Comparison of ENCODE assay signal across 9 cellular contexts in the genomic region with DNA sequence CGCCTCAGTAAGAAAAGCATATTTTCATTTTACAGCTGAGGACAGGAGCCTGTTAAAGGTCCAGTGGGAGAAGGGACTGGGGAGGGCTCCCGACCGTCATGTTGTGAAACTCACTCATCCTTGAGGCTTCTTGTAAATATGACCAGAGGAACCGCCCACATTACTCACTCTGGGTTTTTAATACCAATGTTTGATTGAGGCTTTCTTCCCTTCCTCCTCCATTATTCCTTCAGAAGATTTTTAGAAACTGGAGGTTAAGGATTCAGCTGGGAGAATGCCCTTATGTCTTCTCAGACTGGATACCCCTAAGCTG.
DNase-seq lines count a peak whose midpoint lies in the region; ATAC-seq and TF ChIP-seq lines count a peak whose summit lies in the region.
"Had no signal": no experiment of that assay in that cellular context is flagged by ENCODE, and none has a peak within 500 bp of the region (broad histone marks: within the 10 kb centered on the region; RNA-seq: fewer than 3 reads in every experiment).

No MANE protein-coding gene starts in this region.

- H3K4me1 ChIP-seq in GM23248 (ENCODE audit: insufficient read depth) = peaks cover 32% of the 10 kb centered on the region
- peaks cover 6 to 11% of the 10 kb centered on the region in 2 donors for H3K4me1 ChIP-seq in left lung

- in situ Hi-C loops in GM23248 (cut with MboI) (no loop called here), G401 (cut with HindIII; ENCODE audit: low sequenced_read_pairs) (no loop called here)

- H3K4me2 ChIP-seq in GM23248 (ENCODE audit: unreplicated experiment) = peak overlapping the region; percentile 6

- H2AFZ ChIP-seq in GM23248 = no peak overlapping the region

- no peaks in the 10 kb centered on the region for H3K27me3 ChIP-seq in GM23248 (replicated peaks; ENCODE audit: insufficient read depth)
- H3K27me3 ChIP-seq in left lung = no peaks in the 10 kb centered on the region
- no peaks in the 10 kb centered on the region for H3K27me3 ChIP-seq in MG63
- H3K27me3 ChIP-seq: cardiac muscle cell had no signal

- H3K79me2 ChIP-seq in GM23248 (ENCODE audit: insufficient read depth) = peaks cover 49% of the 10 kb centered on the region

- H3K36me3 ChIP-seq in GM23248 (ENCODE audit: low read depth) (peaks cover 61% of the 10 kb centered on the region), left lung (peaks cover 0 to 23% of the 10 kb centered on the region in 2 donors), MG63 (peaks cover 66% of the 10 kb centered on the region)

- H3K9ac ChIP-seq in GM23248 = peak overlapping the region; percentile 18; the same call in 1 of the 2 replicates

- H3K9me3 ChIP-seq in GM23248 (ENCODE audit: low read depth) (no peaks in the 10 kb centered on the region), left lung (no peaks in the 10 kb centered on the region), MG63 (no peaks in the 10 kb centered on the region)

- no peak overlapping the region for H3K4me3 ChIP-seq in GM23248
- H3K4me3 ChIP-seq in NB4 (ENCODE audit: low read depth, low read length) = no peak overlapping the region
- H3K4me3 ChIP-seq in left lung = no peak overlapping the region
- H3K4me3 ChIP-seq in MG63 = no peak overlapping the region
- H3K4me3 ChIP-seq: cardiac muscle cell had no signal

- intact Hi-C loops in left lung (cut with DNase I) = no loop called here

- H3K27ac ChIP-seq in GM23248 (peak overlapping the region; percentile 58), left lung (no peak overlapping the region)
- H3K27ac ChIP-seq: cardiac muscle cell had no signal

- H3F3A ChIP-seq in GM23248 (ENCODE audit: insufficient read depth) = peaks cover 99% of the 10 kb centered on the region

- peaks cover under 1% of the 10 kb centered on the region; the same call in 1 of the 2 replicates for H4K20me1 ChIP-seq in GM23248 (ENCODE audit: insufficient read depth)

- ATAC-seq in GM18498 (IDR thresholded peaks at IDR 0.05; ENCODE audit: unreplicated experiment) = peak; percentile 31
- ATAC-seq in left lung = peak; percentile 52

- TF ChIP-seq CTCF in NB4 (IDR thresholded peaks at IDR 0.05; ENCODE audit: low read depth, low read length) = no peak
- TF ChIP-seq CTCF in left lung (IDR thresholded peaks at IDR 0.05) = no peak

- 41 to 45% methylated on average over 4 of the region's 4 CpGs for WGBS in GM23248 (ENCODE audit: low coverage in 1 of 2, low lambda C conversion rate in 2 of 2, missing lambda C conversion rate in 2 of 2), 2 experiments

- DNase-seq in GM23248 (peak; percentile 80), NB4 (ENCODE audit: low read depth) (peak; percentile 75), left lung (no peak), NCI-H2029 treated with DMSO at 0.1 percent for 48 hours (lab: John Stamatoyannopoulos, UW) (no peak), MG63 (no peak), G401 (ENCODE audit: low spot score) (no peak), NCI-H1417 (lab: John Stamatoyannopoulos, UW) (no peak)

- no peaks in the 10 kb centered on the region for H3K9me2 ChIP-seq in GM23248 (ENCODE audit: insufficient read depth)

- no peak for TF ChIP-seq POLR2A in NB4 (IDR thresholded peaks at IDR 0.05; ENCODE audit: extremely low read depth, insufficient read length)

Comparison
In these comparisons a context has a peak if more than half of its experiments do, and no peak if none do; other contexts are left out.
1. DNase-seq: peak in GM23248 (single experiment) and NB4 (single experiment); none in left lung (0 of 2), NCI-H2029 treated with DMSO at 0.1 percent for 48 hours (single experiment), MG63 (single experiment), G401 (single experiment) and NCI-H1417 (0 of 3).